Comparison of ENCODE assay signal across 18 cellular contexts in genomic region chr22:27871306-27872014, GRCh38. TPM values are rescaled to one million over a fixed set of nuclear protein-coding genes. Genes with fewer than 3 reads are reported as not detected.
A peak's percentile ranks its signal among the peaks of the same experiment; 100 is the strongest.
DNase-seq lines count a peak whose midpoint lies in the region; ATAC-seq and TF ChIP-seq lines count a peak whose summit lies in the region.
"Had no signal": no experiment of that assay in that cellular context is flagged by ENCODE, and none has a peak within 500 bp of the region (broad histone marks: within the 10 kb centered on the region; RNA-seq: fewer than 3 reads in every experiment).

No MANE protein-coding gene starts in this region.

- no peak overlapping the region for H3K9ac ChIP-seq in smooth muscle cell (ENCODE audit: low read depth)
- H3K9ac ChIP-seq: GM23248 had no signal

- H3K4me1 ChIP-seq in right atrium auricular region (peaks cover 0 to 86% of the 10 kb centered on the region in 2 donors), hepatocyte (ENCODE audit: insufficient read depth) (peaks cover 64% of the 10 kb centered on the region), smooth muscle cell (ENCODE audit: low read depth) (peaks cover 18% of the 10 kb centered on the region), foreskin keratinocyte (peaks cover 18% of the 10 kb centered on the region)

- H2AFZ ChIP-seq in hepatocyte (no peak overlapping the region), smooth muscle cell (ENCODE audit: low read depth) (no peak overlapping the region)
- H2AFZ ChIP-seq: GM23248 had no signal

- H3K79me2 ChIP-seq in hepatocyte (peaks cover 21% of the 10 kb centered on the region), smooth muscle cell (ENCODE audit: low read depth) (peaks cover 41% of the 10 kb centered on the region)

- H3K4me2 ChIP-seq in hepatocyte (peak overlapping the region; percentile 60), smooth muscle cell (no peak overlapping the region)

- intact Hi-C loops in cardiac septum (cut with DNase I): no loop called here

- 87% methylated on average over 2 of the region's 2 CpGs for WGBS in hepatocyte (ENCODE audit: low lambda C conversion rate, missing lambda C conversion rate)
- WGBS in smooth muscle cell (ENCODE audit: low lambda C conversion rate): 95% methylated on average over 2 of the region's 2 CpGs

- DNase-seq in right atrium auricular region (ENCODE audit: low spot score): no peak
- no peak for DNase-seq in cardiac septum (ENCODE audit: low spot score)
- no peak for DNase-seq in hepatocyte (ENCODE audit: low spot score)
- no peak for DNase-seq in smooth muscle cell (lab: John Stamatoyannopoulos, UW; ENCODE audit: unreplicated experiment)
- no peak for DNase-seq in NK-92 (lab: John Stamatoyannopoulos, UW; ENCODE audit: unreplicated experiment)
- DNase-seq in foreskin keratinocyte: no peak
- no peak for DNase-seq in CD1c-positive myeloid dendritic cell (ENCODE audit: extremely low spot score)
- no peak for DNase-seq in stimulated activated CD8-positive, alpha-beta memory T cell treated with anti-CD3 and anti-CD28 coated beads, Interleukin-4, amount 100 ng/mL, for 48 hours
- DNase-seq: CD4-positive, CD25-positive, alpha-beta regulatory T cell; DMS79; GM23248; NCI-H1417 treated with DMSO at 0.1 percent for 48 hours; NCI-H2029; NCI-H2171 treated with DMSO at 0.1 percent for 48 hours; NCI-H774; Peyer's patch had no signal

- H4K20me1 ChIP-seq in hepatocyte (ENCODE audit: insufficient read depth, poor library complexity, severe bottlenecking): no peaks in the 10 kb centered on the region
- peaks cover 40% of the 10 kb centered on the region for H4K20me1 ChIP-seq in smooth muscle cell (ENCODE audit: low read depth)

- H3K9me3 ChIP-seq in right atrium auricular region (no peaks in the 10 kb centered on the region), hepatocyte (ENCODE audit: low read depth) (no peaks in the 10 kb centered on the region), smooth muscle cell (replicated peaks; ENCODE audit: low read depth) (no peaks in the 10 kb centered on the region)
- H3K9me3 ChIP-seq: Peyer's patch had no signal

- H3K27ac ChIP-seq in right atrium auricular region: peak overlapping the region; percentile 83 to 87
- peak overlapping the region; percentile 92 for H3K27ac ChIP-seq in hepatocyte
- H3K27ac ChIP-seq in smooth muscle cell (ENCODE audit: low read depth): peak overlapping the region; percentile 21
- no peak overlapping the region for H3K27ac ChIP-seq in foreskin keratinocyte
- H3K27ac ChIP-seq: GM23248 had no signal

- H3K4me3 ChIP-seq in right atrium auricular region (no peak overlapping the region), hepatocyte (no peak overlapping the region), smooth muscle cell (no peak overlapping the region)
- H3K4me3 ChIP-seq: GM12878, GM23248, Peyer's patch had no signal

- peaks cover 11% of the 10 kb centered on the region for H3K36me3 ChIP-seq in right atrium auricular region
- no peaks in the 10 kb centered on the region for H3K36me3 ChIP-seq in hepatocyte (replicated peaks; ENCODE audit: insufficient read depth, low read depth)
- H3K36me3 ChIP-seq in smooth muscle cell (ENCODE audit: low read depth): no peaks in the 10 kb centered on the region

- no peaks in the 10 kb centered on the region for H3K27me3 ChIP-seq in right atrium auricular region
- no peaks in the 10 kb centered on the region for H3K27me3 ChIP-seq in hepatocyte
- no peaks in the 10 kb centered on the region for H3K27me3 ChIP-seq in smooth muscle cell (ENCODE audit: low read depth)
- H3K27me3 ChIP-seq in foreskin keratinocyte: no peaks in the 10 kb centered on the region
- H3K27me3 ChIP-seq: Peyer's patch had no signal

- peaks cover 23% of the 10 kb centered on the region for H3F3A ChIP-seq in smooth muscle cell (ENCODE audit: low read depth)

- ATAC-seq in foreskin keratinocyte: no peak
- ATAC-seq: GM12878, HCT116 had no signal

- H3K9me2 ChIP-seq in hepatocyte (replicated peaks; ENCODE audit: insufficient read depth): no peaks in the 10 kb centered on the region

- TF ChIP-seq CTCF in right atrium auricular region (IDR thresholded peaks at IDR 0.05) (no peak), hepatocyte (IDR thresholded peaks at IDR 0.05; ENCODE audit: poor library complexity) (no peak), smooth muscle cell (IDR thresholded peaks at IDR 0.05; ENCODE audit: borderline replicate concordance, insufficient read depth, poor library complexity, severe bottlenecking) (no peak), foreskin keratinocyte (conservative IDR thresholded peaks at IDR 0.05) (no peak)

RNA-seq across cellular contexts. Expression of gene PITPNB, which starts 47.6 kb away (rescaled TPM):
- total RNA-seq in right atrium auricular region (10 to 100 TPM; 26.3 to 43.0 TPM), cardiac septum (69.2 TPM), hepatocyte (28.2 and 38.7 TPM in 2 replicates), smooth muscle cell (25.0 and 37.8 TPM in 2 replicates), foreskin keratinocyte (68.8 and 71.9 TPM in 2 replicates)
- polyA plus RNA-seq in hepatocyte (49.3 and 65.3 TPM in 2 replicates), smooth muscle cell (47.0 and 55.2 TPM in 2 replicates), foreskin keratinocyte (41.0 and 47.3 TPM in 2 replicates)
